Comparison of ENCODE assay signal across 20 cellular contexts in genomic region chr10:1390200-1390599, GRCh38.
A peak's percentile ranks its signal among the peaks of the same experiment; 100 is the strongest.
DNase-seq lines count a peak whose midpoint lies in the region; ATAC-seq, FAIRE-seq and TF ChIP-seq lines count a peak whose summit lies in the region.
"Had no signal": no experiment of that assay in that cellular context is flagged by ENCODE, and none has a peak within 500 bp of the region (broad histone marks: within the 10 kb centered on the region; RNA-seq: fewer than 3 reads in every experiment).

No MANE protein-coding gene starts in this region.

- in situ Hi-C loops in HepG2 (cut with HindIII; ENCODE audit: extremely low pct_ligation_motif_present, low pct_unique_long_range_greater_than_20kb): no loop called here

- POLR2A ChIA-PET in HepG2 (lab: Yijun Ruan, JAX): no interaction called here

- no peak overlapping the region for H3K4me3 ChIP-seq in HepG2 (replicated peaks in 1 of 3; ENCODE audit: insufficient read depth in 1 of 3, low read depth in 2 of 3, low read length in 3 of 3)
- H3K4me3 ChIP-seq in right lobe of liver: no peak overlapping the region
- H3K4me3 ChIP-seq: BLaER1, GM23338 had no signal

- H3K9ac ChIP-seq in HepG2 (ENCODE audit: insufficient read depth, low read depth, low read length): no peak overlapping the region
- H3K9ac ChIP-seq: BLaER1 had no signal

- no peaks in the 10 kb centered on the region for H4K20me1 ChIP-seq in HepG2 (ENCODE audit: insufficient read depth, low read length)
- H4K20me1 ChIP-seq: BLaER1 had no signal

- intact Hi-C loops in HepG2 (cut with micrococcal nuclease; ENCODE audit: unreplicated experiment) (no loop called here), right lobe of liver (cut with DNase I) (no loop called here)

- H3K4me2 ChIP-seq in HepG2 (ENCODE audit: low read depth, low read length): no peak overlapping the region
- H3K4me2 ChIP-seq: BLaER1, GM23338 had no signal

- H3K9me3 Mint-ChIP-seq in activated naive CD8-positive, alpha-beta T cell treated with anti-CD3 and anti-CD28 coated beads for 36 hours: no peaks in the 10 kb centered on the region
- H3K9me3 Mint-ChIP-seq: CD4-positive, CD25-positive, alpha-beta regulatory T cell had no signal

- no peaks in the 10 kb centered on the region for H3K9me3 ChIP-seq in HepG2 (ENCODE audit: low read length)
- H3K9me3 ChIP-seq in right lobe of liver: no peaks in the 10 kb centered on the region
- H3K9me3 ChIP-seq in T-helper 17 cell (ENCODE audit: control insufficient read depth, low read length, poor library complexity, severe bottlenecking): no peaks in the 10 kb centered on the region
- H3K9me3 ChIP-seq: BLaER1 had no signal

- H3K4me1 ChIP-seq in HepG2 (ENCODE audit: insufficient read depth, low read length) (no peaks in the 10 kb centered on the region), right lobe of liver (no peaks in the 10 kb centered on the region)
- H3K4me1 ChIP-seq: BLaER1 had no signal

- no peaks in the 10 kb centered on the region for H3K27me3 Mint-ChIP-seq in T-helper 17 cell
- peaks cover 7% of the 10 kb centered on the region for H3K27me3 Mint-ChIP-seq in activated naive CD8-positive, alpha-beta T cell treated with anti-CD3 and anti-CD28 coated beads for 36 hours

- TF ChIP-seq POLR2A in HepG2 (IDR thresholded peaks at IDR 0.05; ENCODE audit: insufficient read depth in 1 of 2, low read depth in 2 of 2, low read length in 2 of 2) (no peak), right lobe of liver (IDR thresholded peaks at IDR 0.05) (no peak)

- DNase-seq in HepG2 (ENCODE audit: low spot score) (no peak), right lobe of liver (no peak), T-helper 17 cell (no peak), anterior cingulate cortex (lab: John Stamatoyannopoulos, UW) (no peak)
- peak; percentile 12 for DNase-seq in stimulated activated CD8-positive, alpha-beta memory T cell treated with anti-CD3 and anti-CD28 coated beads, Interleukin-4, amount 100 ng/mL, for 48 hours
- DNase-seq in activated naive CD8-positive, alpha-beta T cell treated with anti-CD3 and anti-CD28 coated beads for 36 hours: no peak
- DNase-seq: CD4-positive, CD25-positive, alpha-beta regulatory T cell; CD8-positive, alpha-beta T cell; DMS 273 treated with DMSO at 0.1 percent for 48 hours; DMS79; GF-D8; H9 had no signal

- no peak for TF ChIP-seq RAD21 in HepG2 (CRISPR knock-in tag; IDR thresholded peaks at IDR 0.05)

- CTCF ChIA-PET in HepG2 (lab: Yijun Ruan, JAX; ENCODE audit: low intra/inter-chr PET ratio, low total read pairs): no interaction called here

- ATAC-seq in HepG2: no peak
- ATAC-seq in right lobe of liver: no peak
- ATAC-seq in T-helper 17 cell: no peak
- ATAC-seq: CD8-positive, alpha-beta T cell; GM23338; HCT116 had no signal

- TF ChIP-seq CTCF in HepG2 (CRISPR knock-in tag; IDR thresholded peaks at IDR 0.05) (no peak), right lobe of liver (IDR thresholded peaks at IDR 0.05) (no peak)

- H3K4me3 Mint-ChIP-seq in T-helper 17 cell: no peak overlapping the region
- no peak overlapping the region for H3K4me3 Mint-ChIP-seq in activated naive CD8-positive, alpha-beta T cell treated with anti-CD3 and anti-CD28 coated beads for 36 hours
- H3K4me3 Mint-ChIP-seq: B cell; CD4-positive, CD25-positive, alpha-beta regulatory T cell; CD8-positive, alpha-beta T cell; GM23338; H9 had no signal

- peak overlapping the region; percentile 37 for H3K27ac Mint-ChIP-seq in T-helper 17 cell
- H3K27ac Mint-ChIP-seq in activated naive CD8-positive, alpha-beta T cell treated with anti-CD3 and anti-CD28 coated beads for 36 hours: no peak overlapping the region
- H3K27ac Mint-ChIP-seq: B cell; CD4-positive, CD25-positive, alpha-beta regulatory T cell; CD8-positive, alpha-beta T cell; GM23338; H9 had no signal

- WGBS in HepG2 (ENCODE audit: low lambda C conversion rate): 33% methylated on average over 3 of the region's 3 CpGs
- 40% methylated on average over 3 of the region's 3 CpGs for WGBS in right lobe of liver (ENCODE audit: insufficient coverage, low coverage, low lambda C conversion rate, missing lambda C conversion rate)

- BruUV-seq in HepG2 (replicated peaks; lab: Mats Ljungman, UMichigan): no TSS peak

- H2AFZ ChIP-seq in HepG2 (ENCODE audit: low read length): no peak overlapping the region
- H2AFZ ChIP-seq: GM23338 had no signal

- H3K36me3 Mint-ChIP-seq in T-helper 17 cell (ENCODE audit: low read depth): no peaks in the 10 kb centered on the region
- H3K36me3 Mint-ChIP-seq in activated naive CD8-positive, alpha-beta T cell treated with anti-CD3 and anti-CD28 coated beads for 36 hours: no peaks in the 10 kb centered on the region
- H3K36me3 Mint-ChIP-seq: CD4-positive, CD25-positive, alpha-beta regulatory T cell; CD8-positive, alpha-beta T cell had no signal

- FAIRE-seq in HepG2 (lab: Jason Lieb, UNC): no peak
- FAIRE-seq: D721Med, GM12891, GM18507 had no signal

- no peak for TF ChIP-seq EP300 in HepG2 (IDR thresholded peaks at IDR 0.05; ENCODE audit: low read depth in 2 of 2, low read length in 2 of 2)
- no peak for TF ChIP-seq EP300 in HepG2 (CRISPR knock-in tag; IDR thresholded peaks at IDR 0.05; ENCODE audit: borderline replicate concordance)

- no peaks in the 10 kb centered on the region for H3K79me2 ChIP-seq in HepG2 (ENCODE audit: insufficient read depth, low read length)

- H3K27ac ChIP-seq in HepG2 (ENCODE audit: extremely low read length, insufficient read depth, low read length) (no peak overlapping the region), right lobe of liver (no peak overlapping the region)
- H3K27ac ChIP-seq: BLaER1, C4-2B had no signal

- H3K27me3 ChIP-seq in HepG2 (ENCODE audit: control insufficient read depth in 1 of 2, insufficient read depth in 2 of 2, low read length in 2 of 2) (peaks cover 3 to 18% of the 10 kb centered on the region in 2 experiments; a peak in 4 of 5 replicates), right lobe of liver (no peaks in the 10 kb centered on the region)
- H3K27me3 ChIP-seq: BLaER1 had no signal

- H3K4me1 Mint-ChIP-seq in T-helper 17 cell: peaks cover 2% of the 10 kb centered on the region
- H3K4me1 Mint-ChIP-seq in activated naive CD8-positive, alpha-beta T cell treated with anti-CD3 and anti-CD28 coated beads for 36 hours: no peaks in the 10 kb centered on the region
- H3K4me1 Mint-ChIP-seq: B cell; CD4-positive, CD25-positive, alpha-beta regulatory T cell had no signal

- H3K36me3 ChIP-seq in HepG2 (replicated peaks in 1 of 2; ENCODE audit: control insufficient read depth in 1 of 2, insufficient read depth in 2 of 2, low read length in 2 of 2) (no peaks in the 10 kb centered on the region), right lobe of liver (no peaks in the 10 kb centered on the region)
- H3K36me3 ChIP-seq: BLaER1 had no signal

TF ChIP-seq in HepG2, 621 proteins besides CTCF, POLR2A, EP300 and RAD21:
- TF ChIP-seq MNT (IDR thresholded peaks at IDR 0.05): peak; percentile 90
- TF ChIP-seq HMGXB4 (CRISPR knock-in tag; IDR thresholded peaks at IDR 0.05; ENCODE audit: borderline replicate concordance in 1 of 2, low read depth in 1 of 2): no peak
- TF ChIP-seq ZNF331 (CRISPR knock-in tag; IDR thresholded peaks at IDR 0.05): no peak
